35 cellular contexts compared by ENCODE assay signal in the genomic region with DNA sequence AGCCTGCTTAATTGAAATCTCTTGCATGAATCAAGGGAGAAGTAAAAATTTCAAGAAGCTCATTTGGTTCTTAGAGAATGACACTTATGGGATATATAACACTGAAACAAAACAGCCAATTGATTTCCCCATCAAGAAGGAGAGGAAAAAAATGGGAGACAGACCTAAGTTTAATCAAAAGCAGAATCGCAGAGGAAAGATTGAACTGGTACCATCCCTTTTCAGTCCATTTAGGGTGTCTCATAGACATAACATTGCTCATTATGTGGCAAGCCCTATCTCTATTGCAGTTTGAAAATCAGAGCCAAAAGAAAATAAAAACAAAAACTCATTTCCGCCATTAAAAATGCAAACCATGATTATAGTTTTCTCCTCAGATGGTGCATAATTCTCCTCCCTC.
"Had no signal": no experiment of that assay in that cellular context is flagged by ENCODE, and none has a peak within 500 bp of the region (broad histone marks: within the 10 kb centered on the region; RNA-seq: fewer than 3 reads in every experiment).

No MANE protein-coding gene starts in this region.

- DNase-seq: activated B cell treated with CpG ODN at 0.5 μM for 24 hours; activated CD4-positive, alpha-beta T cell treated with anti-CD3 and anti-CD28 coated beads for 48 hours; activated CD4-positive, alpha-beta T cell treated with anti-CD3 and anti-CD28 coated beads, Interleukin-2, amount 50 U/mL, for 1 hour; activated CD4-positive, alpha-beta T cell treated with anti-CD3 and anti-CD28 coated beads, Interleukin-2, amount 50 U/mL, for 48 hours; activated CD8-positive, alpha-beta memory T cell treated with anti-CD3 and anti-CD28 coated beads for 24 hours; activated CD8-positive, alpha-beta T cell treated with anti-CD3 and anti-CD28 coated beads for 36 hours; activated effector memory CD4-positive, alpha-beta T cell treated with Interleukin-2 at 50 U/mL for 16 hours; activated gamma-delta T cell treated with Interleukin-2 at 50 U/mL for 16 hours; activated naive CD4-positive, alpha-beta T cell treated with anti-CD3 and anti-CD28 coated beads, Interleukin-2, amount 50 U/mL, for 16 hours; activated naive CD4-positive, alpha-beta T cell treated with Interleukin-2 at 50 U/mL for 16 hours; activated T-cell treated with anti-CD3 and anti-CD28 coated beads, Interleukin-2, amount 50 U/mL, for 4 hours; amniotic stem cell; aorta; body of pancreas; central memory CD4-positive, alpha-beta T cell; cerebellar nuclear complex; effector CD4-positive, alpha-beta T cell; effector memory CD8-positive, alpha-beta T cell; erythroblast; foreskin keratinocyte; gastrocnemius medialis; glutamatergic neuron; heart right ventricle; SW 1271; T-helper 1 cell; T-helper 17 cell; T1000; WERI-Rb-1 had no signal

- H3K9me3 Mint-ChIP-seq: activated B cell treated with CpG ODN at 0.5 μM for 24 hours; activated CD8-positive, alpha-beta T cell treated with anti-CD3 and anti-CD28 coated beads for 36 hours; activated T-cell treated with anti-CD3 and anti-CD28 coated beads, Interleukin-2, amount 50 U/mL, for 4 hours; activated T-helper 17 cell treated with anti-CD3 and anti-CD28 coated beads, Interleukin-2, amount 50 U/mL, for 72 hours; dendritic cell treated with granulocyte-macrophage colony-stimulating factor and Interleukin-4, amounts not matched to agents 40 ng/mL and 50 ng/mL, for 4 days; effector memory CD8-positive, alpha-beta T cell; T-helper 2 cell treated with Interferon-gamma antibody and Interleukin-4, amounts not matched to agents 5 μg/mL and 100 μg/mL, for 36 hours had no signal

- H3K36me3 ChIP-seq: esophagus muscularis mucosa, gastrocnemius medialis, heart right ventricle, WERI-Rb-1 had no signal

- H3K4me1 Mint-ChIP-seq: activated B cell treated with CpG ODN at 0.5 μM for 24 hours; activated T-helper 17 cell treated with anti-CD3 and anti-CD28 coated beads, Interleukin-2, amount 50 U/mL, for 72 hours had no signal

- H3K4me3 ChIP-seq: body of pancreas, coronary artery, esophagus muscularis mucosa, gastrocnemius medialis, heart right ventricle had no signal

- H3K27ac Mint-ChIP-seq: activated B cell treated with CpG ODN at 0.5 μM for 24 hours; activated CD8-positive, alpha-beta T cell treated with anti-CD3 and anti-CD28 coated beads for 36 hours; activated naive CD8-positive, alpha-beta T cell; activated T-helper 17 cell treated with anti-CD3 and anti-CD28 coated beads, Interleukin-2, amount 50 U/mL, for 72 hours; dendritic cell treated with granulocyte-macrophage colony-stimulating factor and Interleukin-4, amounts not matched to agents 40 ng/mL and 50 ng/mL, for 4 days; effector memory CD8-positive, alpha-beta T cell; T-helper 17 cell; T-helper 2 cell treated with Interferon-gamma antibody and Interleukin-4, amounts not matched to agents 5 μg/mL and 100 μg/mL, for 36 hours had no signal

- ATAC-seq: activated CD4-positive, CD25-positive, alpha-beta regulatory T cell treated with anti-CD3 and anti-CD28 coated beads, Interleukin-2, amount 50 U/mL, for 24 hours; activated CD8-positive, alpha-beta T cell treated with anti-CD3 and anti-CD28 coated beads for 36 hours; activated T-cell treated with anti-CD3 and anti-CD28 coated beads, Interleukin-2, amount 50 U/mL, for 4 hours; activated T-helper 17 cell treated with anti-CD3 and anti-CD28 coated beads, Interleukin-2, amount 50 U/mL, for 72 hours; body of pancreas; effector memory CD8-positive, alpha-beta T cell; foreskin keratinocyte; gastrocnemius medialis; heart right ventricle; T-helper 17 cell had no signal

- H3K27me3 ChIP-seq: body of pancreas, esophagus muscularis mucosa, gastrocnemius medialis, heart right ventricle had no signal

- H3K4me3 Mint-ChIP-seq: activated B cell treated with CpG ODN at 0.5 μM for 24 hours; activated CD8-positive, alpha-beta T cell treated with anti-CD3 and anti-CD28 coated beads for 36 hours; activated naive CD8-positive, alpha-beta T cell; activated T-cell treated with anti-CD3 and anti-CD28 coated beads, Interleukin-2, amount 50 U/mL, for 4 hours; activated T-helper 17 cell treated with anti-CD3 and anti-CD28 coated beads, Interleukin-2, amount 50 U/mL, for 72 hours; dendritic cell treated with granulocyte-macrophage colony-stimulating factor and Interleukin-4, amounts not matched to agents 40 ng/mL and 50 ng/mL, for 4 days; effector memory CD8-positive, alpha-beta T cell; T-helper 17 cell; T-helper 2 cell treated with Interferon-gamma antibody and Interleukin-4, amounts not matched to agents 5 μg/mL and 100 μg/mL, for 36 hours had no signal

- H3K27me3 Mint-ChIP-seq: activated CD8-positive, alpha-beta T cell treated with anti-CD3 and anti-CD28 coated beads for 36 hours; activated naive CD8-positive, alpha-beta T cell; activated T-helper 17 cell treated with anti-CD3 and anti-CD28 coated beads, Interleukin-2, amount 50 U/mL, for 72 hours; dendritic cell treated with granulocyte-macrophage colony-stimulating factor and Interleukin-4, amounts not matched to agents 40 ng/mL and 50 ng/mL, for 4 days; T-helper 17 cell had no signal

- H3K4me1 ChIP-seq: body of pancreas, foreskin keratinocyte, gastrocnemius medialis, heart right ventricle had no signal

- H3K9me3 ChIP-seq: body of pancreas, esophagus muscularis mucosa, gastrocnemius medialis, heart right ventricle had no signal

- H3K27ac ChIP-seq: body of pancreas, coronary artery, esophagus muscularis mucosa, foreskin keratinocyte, gastrocnemius medialis, heart right ventricle, WERI-Rb-1 had no signal
